ENCODE assay signal across 8 cellular contexts in the genomic region with DNA sequence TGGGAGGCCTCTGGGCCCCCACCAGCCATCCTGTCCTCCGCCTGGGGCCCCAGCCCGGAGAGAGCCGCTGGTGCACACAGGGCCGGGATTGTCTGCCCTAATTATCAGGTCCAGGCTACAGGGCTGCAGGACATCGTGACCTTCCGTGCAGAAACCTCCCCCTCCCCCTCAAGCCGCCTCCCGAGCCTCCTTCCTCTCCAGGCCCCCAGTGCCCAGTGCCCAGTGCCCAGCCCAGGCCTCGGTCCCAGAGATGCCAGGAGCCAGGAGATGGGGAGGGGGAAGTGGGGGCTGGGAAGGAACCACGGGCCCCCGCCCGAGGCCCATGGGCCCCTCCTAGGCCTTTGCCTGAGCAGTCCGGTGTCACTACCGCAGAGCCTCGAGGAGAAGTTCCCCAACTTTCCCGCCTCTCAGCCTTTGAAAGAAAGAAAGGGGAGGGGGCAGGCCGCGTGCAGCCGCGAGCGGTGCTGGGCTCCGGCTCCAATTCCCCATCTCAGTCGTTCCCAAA. TPM values are rescaled to one million over a fixed set of nuclear protein-coding genes. Genes with fewer than 3 reads are reported as not detected.
A peak's percentile ranks its signal among the peaks of the same experiment; 100 is the strongest.
DNase-seq lines count a peak whose midpoint lies in the region; TF ChIP-seq lines count a peak whose summit lies in the region.

No MANE protein-coding gene starts in this region.

- POLR2A ChIA-PET in HEK293T (lab: Yijun Ruan, JAX): interaction anchor here (0.5 to 3.0 kb wide), 46 partner anchors 8 to 335 kb away, joined by 3 to 77 read pairs (median 5); partner anchors contain the start of genes IFFO1, MRPL51, NCAPD2 and NOP2

- H3K9me3 Mint-ChIP-seq in progenitor cell of endocrine pancreas (ENCODE audit: low read depth): no peaks in the 10 kb centered on the region

- peak overlapping the region; percentile 99 for H3K27ac Mint-ChIP-seq in progenitor cell of endocrine pancreas

- H3K9me2 ChIP-seq in Loucy (replicated peaks; ENCODE audit: low read depth, low read length): no peaks in the 10 kb centered on the region

- H3K27me3 ChIP-seq in Loucy (ENCODE audit: insufficient read depth, low read length, poor library complexity, severe bottlenecking) (peaks cover 10% of the 10 kb centered on the region), Peyer's patch (no peaks in the 10 kb centered on the region), right atrium auricular region (no peaks in the 10 kb centered on the region)

- H3K36me3 Mint-ChIP-seq in progenitor cell of endocrine pancreas (ENCODE audit: insufficient read depth): peaks cover 40% of the 10 kb centered on the region

- H3K9me3 ChIP-seq in Loucy (ENCODE audit: insufficient read depth, low read depth, low read length): no peaks in the 10 kb centered on the region
- no peaks in the 10 kb centered on the region for H3K9me3 ChIP-seq in Peyer's patch
- no peaks in the 10 kb centered on the region for H3K9me3 ChIP-seq in right atrium auricular region

- peaks cover 37% of the 10 kb centered on the region for H3K4me1 Mint-ChIP-seq in progenitor cell of endocrine pancreas (ENCODE audit: low read depth)

- DNase-seq in activated T-cell treated with anti-CD3 and anti-CD28 coated beads for 24 hours (ENCODE audit: low read depth) (peak; percentile 53), activated T-cell treated with anti-CD3 and anti-CD28 coated beads for 4 hours (no peak), HEK293T (ENCODE audit: extremely low spot score) (peak; percentile 73), Peyer's patch (peak in 2 of 3 donors; percentile 45 to 70), right atrium auricular region (ENCODE audit: low spot score) (peak; percentile 76), progenitor cell of endocrine pancreas (ENCODE audit: low spot score, unreplicated experiment) (peak; percentile 71)

- H3F3A ChIP-seq in Loucy (ENCODE audit: low read depth): peaks cover 17% of the 10 kb centered on the region; the same call in 1 of the 2 replicates

- CTCF ChIA-PET in HEK293T (lab: Yijun Ruan, JAX): no interaction called here

- H3K27me3 Mint-ChIP-seq in progenitor cell of endocrine pancreas: no peaks in the 10 kb centered on the region

- no peak for TF ChIP-seq POLR2A in Peyer's patch (IDR thresholded peaks at IDR 0.05)

- H3K4me2 ChIP-seq in Loucy (ENCODE audit: low read depth, low read length, poor library complexity, severe bottlenecking): peak overlapping the region; percentile 98

- H3K27ac ChIP-seq in Peyer's patch: peak overlapping the region; percentile 97 to 98 (median 98)
- peak overlapping the region; percentile 98 for H3K27ac ChIP-seq in angular gyrus (ENCODE audit: low read depth, low read length)
- peak overlapping the region; percentile 97 to 99 for H3K27ac ChIP-seq in right atrium auricular region

- peak overlapping the region; percentile 86 for H3K4me3 ChIP-seq in Loucy (ENCODE audit: low read length, poor library complexity, severe bottlenecking)
- H3K4me3 ChIP-seq in Peyer's patch: peak overlapping the region; percentile 67 to 96 (median 80)
- peak overlapping the region; percentile 84 to 97 for H3K4me3 ChIP-seq in right atrium auricular region

- H3K4me1 ChIP-seq in Loucy (ENCODE audit: insufficient read depth, low read length, poor library complexity, severe bottlenecking) (peaks cover 33% of the 10 kb centered on the region), Peyer's patch (peaks cover 4 to 57% (median 25%) of the 10 kb centered on the region in 4 donors), right atrium auricular region (peaks cover 0 to 63% of the 10 kb centered on the region in 2 donors)

- TF ChIP-seq CTCF in Loucy (conservative IDR thresholded peaks at IDR 0.05; ENCODE audit: low read length) (no peak), Peyer's patch (IDR thresholded peaks at IDR 0.05) (no peak), right atrium auricular region (IDR thresholded peaks at IDR 0.05) (no peak), progenitor cell of endocrine pancreas (IDR thresholded peaks at IDR 0.05; ENCODE audit: unreplicated experiment) (no peak)

- peaks cover 70% of the 10 kb centered on the region for H3K79me2 ChIP-seq in Loucy (ENCODE audit: insufficient read depth, low read length)

- peak overlapping the region; percentile 82 for H2AFZ ChIP-seq in Loucy (ENCODE audit: low read length)

- H4K20me1 ChIP-seq in Loucy (ENCODE audit: insufficient read depth, low read length, poor library complexity, severe bottlenecking): peaks cover 49% of the 10 kb centered on the region

- peak overlapping the region; percentile 92 for H3K4me3 Mint-ChIP-seq in progenitor cell of endocrine pancreas (ENCODE audit: low read depth)

- H3K36me3 ChIP-seq in Loucy (ENCODE audit: insufficient read depth, low read length): peaks cover 75% of the 10 kb centered on the region
- peaks cover 0 to 58% (median 0%) of the 10 kb centered on the region in 3 donors for H3K36me3 ChIP-seq in Peyer's patch
- H3K36me3 ChIP-seq in right atrium auricular region: peaks cover 55% of the 10 kb centered on the region

- H3K9ac ChIP-seq in Loucy (ENCODE audit: low read depth, low read length, poor library complexity, severe bottlenecking): peak overlapping the region; percentile 100

TF ChIP-seq in HEK293T, 16 proteins besides CTCF, POLR2A, EP300 and RAD21:
- TF ChIP-seq FOXM1 (IDR thresholded peaks at IDR 0.05; ENCODE audit: borderline replicate concordance) (peak; percentile 80; the same call in 1 of the 2 replicates), FOXA1 (IDR thresholded peaks at IDR 0.05) (no peak), ZNF384 (IDR thresholded peaks at IDR 0.05) (no peak), TARDBP (IDR thresholded peaks at IDR 0.05) (no peak), L3MBTL2 (conservative IDR thresholded peaks at IDR 0.05) (peak; percentile 97), HDGF (IDR thresholded peaks at IDR 0.05; ENCODE audit: borderline replicate concordance) (0 out of 2 replicates have a peak, but pooled peaks have one; percentile 52), SUZ12 (IDR thresholded peaks at IDR 0.05) (no peak)

RNA-seq across cellular contexts. Expression of gene GAPDH, which starts 0.6 kb away (rescaled TPM):
- total RNA-seq in Peyer's patch: 1,000 to 10,000 TPM; 1,939 to 3,624 (median 2,830) TPM
- 1,000 to 10,000 TPM; 4,693 to 5,476 TPM for total RNA-seq in right atrium auricular region
- total RNA-seq in progenitor cell of endocrine pancreas: 2,230 and 2,287 TPM in 2 replicates

RNA-seq across cellular contexts. Expression of gene IFFO1, which starts 22.1 kb away (rescaled TPM):
- total RNA-seq in Peyer's patch (10 to 100 TPM in 2 of 4 donors, 1 to 10 TPM in 2; 7.8 to 50.3 (median 9.5) TPM), right atrium auricular region (10 to 100 TPM; 12.3 to 13.2 TPM), progenitor cell of endocrine pancreas (21.7 and 22.3 TPM in 2 replicates)

RNA-seq across cellular contexts. Expression of gene NOP2, which starts 34.4 kb away (rescaled TPM):
- total RNA-seq in Peyer's patch (100 to 1,000 TPM in 1 of 4 donors, 10 to 100 TPM in 3; 21.4 to 135 (median 43.6) TPM), right atrium auricular region (10 to 100 TPM; 17.7 to 17.9 TPM), progenitor cell of endocrine pancreas (95.9 and 96.0 TPM in 2 replicates)

RNA-seq across cellular contexts. Expression of gene NCAPD2, which starts 39.8 kb away (rescaled TPM):
- 10 to 100 TPM; 26.1 to 86.6 (median 32.7) TPM for total RNA-seq in Peyer's patch
- total RNA-seq in right atrium auricular region: 10 to 100 TPM; 11.6 to 53.5 TPM
- total RNA-seq in progenitor cell of endocrine pancreas: 97.4 and 99.1 TPM in 2 replicates

RNA-seq across cellular contexts. Expression of gene MRPL51, which starts 40.6 kb away (rescaled TPM):
- 10 to 100 TPM; 23.5 to 71.8 (median 61.6) TPM for total RNA-seq in Peyer's patch
- total RNA-seq in right atrium auricular region: 100 to 1,000 TPM in 1 of 2 donors, 10 to 100 TPM in 1; 87.7 to 104 TPM
- 279 and 297 TPM in 2 replicates for total RNA-seq in progenitor cell of endocrine pancreas
